ENCODE assay signal across 8 cellular contexts in genomic region chr10:31947144-31947926, GRCh38. TPM values are rescaled to one million over a fixed set of nuclear protein-coding genes. Genes with fewer than 3 reads are reported as not detected.
DNase-seq lines count a peak whose midpoint lies in the region; ATAC-seq, FAIRE-seq and TF ChIP-seq lines count a peak whose summit lies in the region.

No MANE protein-coding gene starts in this region.

- no peak overlapping the region for H3K27ac Mint-ChIP-seq in activated naive CD4-positive, alpha-beta T cell treated with anti-CD3 and anti-CD28 coated beads, Interleukin-2, amount 50 U/mL, for 72 hours

- H3K9me3 Mint-ChIP-seq in activated naive CD4-positive, alpha-beta T cell treated with anti-CD3 and anti-CD28 coated beads, Interleukin-2, amount 50 U/mL, for 72 hours = peaks cover 0 to 6% of the 10 kb centered on the region in 2 donors

- TF ChIP-seq POLR2A in GM12892 (IDR thresholded peaks at IDR 0.05; ENCODE audit: low read depth, low read length) = no peak

- FAIRE-seq in GM12892 (lab: Jason Lieb, UNC) = no peak

- DNase-seq in GF-D8 (lab: John Stamatoyannopoulos, UW) (peak; percentile 68), NCI-H774 (lab: John Stamatoyannopoulos, UW) (peak; percentile 65), dedifferentiated amniotic fluid mesenchymal stem cell (ENCODE audit: extremely low spot score) (peak; percentile 92), middle frontal gyrus (ENCODE audit: extremely low spot score, low spot score) (peak; percentile 43), GM12892 (ENCODE audit: insufficient read length) (no peak), NCI-H524 treated with DMSO at 0.1 percent for 48 hours (lab: John Stamatoyannopoulos, UW) (no peak)
- DNase-seq in activated naive CD4-positive, alpha-beta T cell treated with anti-CD3 and anti-CD28 coated beads, Interleukin-2, amount 50 U/mL, for 72 hours (ENCODE audit: low spot score in 2 of 2) = no peak

- no peaks in the 10 kb centered on the region for H3K36me3 Mint-ChIP-seq in activated naive CD4-positive, alpha-beta T cell treated with anti-CD3 and anti-CD28 coated beads, Interleukin-2, amount 50 U/mL, for 72 hours

- no peak for ATAC-seq in HG03571 (IDR thresholded peaks at IDR 0.05; ENCODE audit: unreplicated experiment)
- ATAC-seq in activated naive CD4-positive, alpha-beta T cell treated with anti-CD3 and anti-CD28 coated beads, Interleukin-2, amount 50 U/mL, for 72 hours = no peak

RNA-seq across cellular contexts. Expression of gene ARHGAP12, which starts 18.7 kb away (rescaled TPM):
- 1 to 10 TPM; 4.8 to 6.4 TPM for total RNA-seq in activated naive CD4-positive, alpha-beta T cell treated with anti-CD3 and anti-CD28 coated beads, Interleukin-2, amount 50 U/mL, for 72 hours
- 9.1 TPM for polyA plus RNA-seq in GM12892 (2012; ENCODE audit: missing spikeins)

Comparison
In these comparisons a context has a peak if more than half of its experiments do, and no peak if none do; other contexts are left out.
1. DNase-seq: peak in GF-D8 (single experiment), NCI-H774 (single experiment), dedifferentiated amniotic fluid mesenchymal stem cell (single experiment) and middle frontal gyrus (single experiment); none in activated naive CD4-positive, alpha-beta T cell treated with anti-CD3 and anti-CD28 coated beads, Interleukin-2, amount 50 U/mL, for 72 hours (0 of 2), GM12892 (single experiment) and NCI-H524 treated with DMSO at 0.1 percent for 48 hours (single experiment).